Comparison of ENCODE assay signal across 8 cellular contexts in genomic region chr17:2266045-2266864, GRCh38. TPM values are rescaled to one million over a fixed set of nuclear protein-coding genes. Genes with fewer than 3 reads are reported as not detected.
A peak's percentile ranks its signal among the peaks of the same experiment; 100 is the strongest.
DNase-seq lines count a peak whose midpoint lies in the region; ATAC-seq and TF ChIP-seq lines count a peak whose summit lies in the region.

No MANE protein-coding gene starts in this region.

- CTCF ChIA-PET in activated CD8-positive, alpha-beta memory T cell treated with anti-CD3 and anti-CD28 coated beads, Interleukin-2, amount 10 ng/mL, durations not matched to agents 7 days and 5 days (lab: Charles Lee) = interaction anchor here (1.0 to 13.9 kb wide), 8 partner anchors 8 to 210 kb away, joined by 3 to 167 read pairs (median 6); partner anchors contain the start of gene HIC1

- peak overlapping the region; percentile 55 to 73 for H3K27ac ChIP-seq in mucosa of rectum (ENCODE audit: low read depth in 2 of 2, low read length in 2 of 2)
- peak overlapping the region; percentile 27 for H3K27ac ChIP-seq in vagina
- H3K27ac ChIP-seq in substantia nigra (ENCODE audit: low read depth, low read length, poor library complexity, severe bottlenecking) = no peak overlapping the region

- H3K9me3 ChIP-seq in mucosa of rectum (ENCODE audit: control insufficient read depth in 2 of 2, low read length in 2 of 2) (no peaks in the 10 kb centered on the region), vagina (no peaks in the 10 kb centered on the region)

- H3K9me3 Mint-ChIP-seq in activated CD8-positive, alpha-beta memory T cell treated with anti-CD3 and anti-CD28 coated beads, Interleukin-2, amount 10 ng/mL, durations not matched to agents 7 days and 5 days (ENCODE audit: low read depth) = no peaks in the 10 kb centered on the region

- H3K36me3 ChIP-seq in mucosa of rectum (ENCODE audit: control insufficient read depth in 2 of 2, insufficient read depth in 2 of 2, low read length in 2 of 2) (peaks cover 5 to 9% of the 10 kb centered on the region in 2 donors), vagina (peaks cover 0 to 4% of the 10 kb centered on the region in 2 donors), H7 (replicated peaks; ENCODE audit: control insufficient read depth, insufficient read depth, low read length) (peaks cover 1% of the 10 kb centered on the region; the same call in 1 of the 2 replicates)

- no peak for TF ChIP-seq CTCF in vagina (IDR thresholded peaks at IDR 0.05)

- H3K27me3 ChIP-seq in mucosa of rectum (ENCODE audit: control insufficient read depth in 2 of 2, insufficient read depth in 2 of 2, low read length in 2 of 2) (no peaks in the 10 kb centered on the region), vagina (no peaks in the 10 kb centered on the region), H7 (ENCODE audit: control insufficient read depth, insufficient read depth, low read length) (no peaks in the 10 kb centered on the region)

- H3K9ac ChIP-seq in mucosa of rectum (ENCODE audit: low read depth in 1 of 2, low read length in 2 of 2) = peak overlapping the region in 1 of 2 donors; percentile 5

- peak; percentile 98 for DNase-seq in activated CD8-positive, alpha-beta memory T cell treated with anti-CD3 and anti-CD28 coated beads, Interleukin-2, amount 10 ng/mL, durations not matched to agents 7 days and 5 days
- DNase-seq in vagina (ENCODE audit: extremely low spot score in 2 of 2) (no peak), H7 (no peak), substantia nigra (lab: John Stamatoyannopoulos, UW) (no peak), G401 (ENCODE audit: low spot score) (no peak)

- peak overlapping the region; percentile 79 for H3K4me3 Mint-ChIP-seq in activated CD8-positive, alpha-beta memory T cell treated with anti-CD3 and anti-CD28 coated beads, Interleukin-2, amount 10 ng/mL, durations not matched to agents 7 days and 5 days

- peaks cover 85% of the 10 kb centered on the region for H3K4me1 Mint-ChIP-seq in activated CD8-positive, alpha-beta memory T cell treated with anti-CD3 and anti-CD28 coated beads, Interleukin-2, amount 10 ng/mL, durations not matched to agents 7 days and 5 days

- no peak for TF ChIP-seq POLR2A in vagina (IDR thresholded peaks at IDR 0.05)

- intact Hi-C loops in vagina (cut with DNase I) = no loop called here

- H3K27me3 Mint-ChIP-seq in activated CD8-positive, alpha-beta memory T cell treated with anti-CD3 and anti-CD28 coated beads, Interleukin-2, amount 10 ng/mL, durations not matched to agents 7 days and 5 days = no peaks in the 10 kb centered on the region

- peak; percentile 71 for ATAC-seq in GM19351 (IDR thresholded peaks at IDR 0.05; ENCODE audit: unreplicated experiment)
- peak; percentile 67 for ATAC-seq in HG03442 (IDR thresholded peaks at IDR 0.05; ENCODE audit: unreplicated experiment)
- ATAC-seq in activated CD8-positive, alpha-beta memory T cell treated with anti-CD3 and anti-CD28 coated beads, Interleukin-2, amount 10 ng/mL, durations not matched to agents 7 days and 5 days = peak; percentile 76

- peak overlapping the region in 1 of 2 donors; percentile 29 for H3K4me3 ChIP-seq in mucosa of rectum (ENCODE audit: low read length in 2 of 2)
- H3K4me3 ChIP-seq in vagina = no peak overlapping the region
- H3K4me3 ChIP-seq in H7 (ENCODE audit: insufficient read depth, low read depth, low read length) = no peak overlapping the region

- peaks cover 40% of the 10 kb centered on the region for H3K36me3 Mint-ChIP-seq in activated CD8-positive, alpha-beta memory T cell treated with anti-CD3 and anti-CD28 coated beads, Interleukin-2, amount 10 ng/mL, durations not matched to agents 7 days and 5 days

- H3K4me1 ChIP-seq in mucosa of rectum (ENCODE audit: control insufficient read depth in 2 of 2, insufficient read depth in 2 of 2, low read length in 2 of 2) = peaks cover 0 to 3% of the 10 kb centered on the region in 2 donors
- H3K4me1 ChIP-seq in vagina = peaks cover 39% of the 10 kb centered on the region

- peak overlapping the region; percentile 100 for H3K27ac Mint-ChIP-seq in activated CD8-positive, alpha-beta memory T cell treated with anti-CD3 and anti-CD28 coated beads, Interleukin-2, amount 10 ng/mL, durations not matched to agents 7 days and 5 days

- in situ Hi-C loops in G401 (cut with HindIII; ENCODE audit: low sequenced_read_pairs) = no loop called here

RNA-seq across cellular contexts. Expression of gene SMG6, which starts 37.3 kb away (rescaled TPM):
- total RNA-seq in activated CD8-positive, alpha-beta memory T cell treated with anti-CD3 and anti-CD28 coated beads, Interleukin-2, amount 10 ng/mL, durations not matched to agents 7 days and 5 days = 10 to 100 TPM; 46.7 to 60.9 TPM
- 46.2 TPM for total RNA-seq in vagina
- total RNA-seq in H7 (2014; rRNA removed; shearing (Covaris generic)) = 18.2 and 24.3 TPM in 2 replicates
- total RNA-seq in G401 (2014; rRNA removed; shearing (Covaris generic)) = 13.3 and 17.6 TPM in 2 replicates

RNA-seq across cellular contexts. Expression of gene SRR, which starts 37.5 kb away (rescaled TPM):
- total RNA-seq in activated CD8-positive, alpha-beta memory T cell treated with anti-CD3 and anti-CD28 coated beads, Interleukin-2, amount 10 ng/mL, durations not matched to agents 7 days and 5 days = 10 to 100 TPM; 18.6 to 18.8 TPM
- 13.5 TPM for total RNA-seq in vagina
- total RNA-seq in H7 (2014; rRNA removed; shearing (Covaris generic)) = 7.6 and 9.6 TPM in 2 replicates
- 15.9 and 19.7 TPM in 2 replicates for total RNA-seq in G401 (2014; rRNA removed; shearing (Covaris generic))
